In genomic region chr9:120659617-120660169, GRCh38 we compare ENCODE assay signal across 19 cellular contexts.
"Had no signal": no experiment of that assay in that cellular context is flagged by ENCODE, and none has a peak within 500 bp of the region (broad histone marks: within the 10 kb centered on the region; RNA-seq: fewer than 3 reads in every experiment).

No MANE protein-coding gene starts in this region.

- DNase-seq: cortex of kidney; dorsolateral prefrontal cortex; effector CD8-positive, alpha-beta T cell; gastrocnemius medialis; heart right ventricle; hypothalamus; kidney glomerular epithelial cell; mammary epithelial cell; mucosa of descending colon; naive thymus-derived CD8-positive, alpha-beta T cell; small intestine; stimulated activated CD4-positive, alpha-beta T cell treated with anti-CD3 and anti-CD28 coated beads, Interleukin-12 subunit alpha, Interleukin-12 subunit beta, amount 100 ng/mL, for 4 hours; stimulated activated naive CD4-positive, alpha-beta T cell; stomach; substantia nigra had no signal

- H3K4me3 Mint-ChIP-seq: naive thymus-derived CD8-positive, alpha-beta T cell; type B pancreatic cell had no signal

- H3K27ac Mint-ChIP-seq: type B pancreatic cell had no signal

- H3K9me3 ChIP-seq: gastrocnemius medialis, heart right ventricle, mucosa of descending colon, right atrium auricular region, stomach, thoracic aorta had no signal

- H3K27ac ChIP-seq: gastrocnemius medialis, heart right ventricle, right atrium auricular region, stomach, thoracic aorta had no signal

- H3K27me3 ChIP-seq: dorsolateral prefrontal cortex, gastrocnemius medialis, heart right ventricle, right atrium auricular region, stomach had no signal

- H3K36me3 ChIP-seq: gastrocnemius medialis, right atrium auricular region, stomach, thoracic aorta had no signal

- ATAC-seq: gastrocnemius medialis; heart right ventricle; left lobe of liver; mucosa of descending colon; naive thymus-derived CD8-positive, alpha-beta T cell had no signal

- H3K27me3 Mint-ChIP-seq: naive thymus-derived CD8-positive, alpha-beta T cell; type B pancreatic cell had no signal

- H3K4me3 ChIP-seq: dorsolateral prefrontal cortex, gastrocnemius medialis, heart right ventricle, mucosa of descending colon, right atrium auricular region, stomach, thoracic aorta had no signal
